ENCODE assay signal across 14 cellular contexts in genomic region chr15:65901836-65902235, GRCh38. TPM values are rescaled to one million over a fixed set of nuclear protein-coding genes. Genes with fewer than 3 reads are reported as not detected.
DNase-seq lines count a peak whose midpoint lies in the region; ATAC-seq and TF ChIP-seq lines count a peak whose summit lies in the region.
"Had no signal": no experiment of that assay in that cellular context is flagged by ENCODE, and none has a peak within 500 bp of the region (broad histone marks: within the 10 kb centered on the region; RNA-seq: fewer than 3 reads in every experiment).

No MANE protein-coding gene starts in this region.

- no peaks in the 10 kb centered on the region for H3K9me3 Mint-ChIP-seq in activated CD8-positive, alpha-beta T cell treated with anti-CD3 and anti-CD28 coated beads, Interleukin-2, amount 10 ng/mL, durations not matched to agents 7 days and 5 days (ENCODE audit: insufficient read depth)
- no peaks in the 10 kb centered on the region for H3K9me3 Mint-ChIP-seq in activated CD8-positive, alpha-beta T cell treated with anti-CD3 and anti-CD28 coated beads for 36 hours

- H3K9me3 ChIP-seq in OCI-LY7 (ENCODE audit: low read length): no peaks in the 10 kb centered on the region
- no peaks in the 10 kb centered on the region for H3K9me3 ChIP-seq in upper lobe of right lung
- H3K9me3 ChIP-seq: spleen had no signal

- H3K4me1 ChIP-seq in OCI-LY7 (ENCODE audit: insufficient read depth, low read length, poor library complexity, severe bottlenecking): peaks cover 31% of the 10 kb centered on the region
- peaks cover 15% of the 10 kb centered on the region for H3K4me1 ChIP-seq in foreskin keratinocyte
- peaks cover 10% of the 10 kb centered on the region for H3K4me1 ChIP-seq in upper lobe of right lung

- peak overlapping the region; percentile 50 for H3K4me2 ChIP-seq in OCI-LY7 (ENCODE audit: low read length)

- intact Hi-C loops in activated CD8-positive, alpha-beta T cell treated with anti-CD3 and anti-CD28 coated beads for 36 hours (cut with micrococcal nuclease): no loop called here
- intact Hi-C loops in OCI-LY7 (cut with micrococcal nuclease; ENCODE audit: unreplicated experiment): no loop called here
- intact Hi-C loops in upper lobe of right lung (cut with DNase I): no loop called here

- H3K27me3 Mint-ChIP-seq in activated CD8-positive, alpha-beta T cell treated with anti-CD3 and anti-CD28 coated beads, Interleukin-2, amount 10 ng/mL, durations not matched to agents 7 days and 5 days (ENCODE audit: low read depth): no peaks in the 10 kb centered on the region
- H3K27me3 Mint-ChIP-seq in activated CD8-positive, alpha-beta T cell treated with anti-CD3 and anti-CD28 coated beads for 36 hours: no peaks in the 10 kb centered on the region
- H3K27me3 Mint-ChIP-seq: CD4-positive, CD25-positive, alpha-beta regulatory T cell had no signal

- ATAC-seq in activated CD8-positive, alpha-beta T cell treated with anti-CD3 and anti-CD28 coated beads, Interleukin-2, amount 10 ng/mL, durations not matched to agents 7 days and 5 days: no peak
- no peak for ATAC-seq in activated CD8-positive, alpha-beta T cell treated with anti-CD3 and anti-CD28 coated beads for 36 hours
- ATAC-seq in foreskin keratinocyte: no peak
- ATAC-seq in upper lobe of right lung: no peak

- no peak for TF ChIP-seq CTCF in activated CD8-positive, alpha-beta T cell treated with anti-CD3 and anti-CD28 coated beads for 36 hours (IDR thresholded peaks at IDR 0.05)
- TF ChIP-seq CTCF in OCI-LY7 (conservative IDR thresholded peaks at IDR 0.05; ENCODE audit: low read length): no peak
- TF ChIP-seq CTCF in foreskin keratinocyte (conservative IDR thresholded peaks at IDR 0.05): no peak
- TF ChIP-seq CTCF in upper lobe of right lung (IDR thresholded peaks at IDR 0.05): no peak

- peaks cover 19% of the 10 kb centered on the region for H3K4me1 Mint-ChIP-seq in activated CD8-positive, alpha-beta T cell treated with anti-CD3 and anti-CD28 coated beads, Interleukin-2, amount 10 ng/mL, durations not matched to agents 7 days and 5 days (ENCODE audit: low read depth)
- H3K4me1 Mint-ChIP-seq in activated CD8-positive, alpha-beta T cell treated with anti-CD3 and anti-CD28 coated beads for 36 hours (ENCODE audit: low read depth): peaks cover 4% of the 10 kb centered on the region

- H3K27ac Mint-ChIP-seq in activated CD8-positive, alpha-beta T cell treated with anti-CD3 and anti-CD28 coated beads, Interleukin-2, amount 10 ng/mL, durations not matched to agents 7 days and 5 days: peak overlapping the region; percentile 32
- H3K27ac Mint-ChIP-seq in activated CD8-positive, alpha-beta T cell treated with anti-CD3 and anti-CD28 coated beads for 36 hours: no peak overlapping the region

- CTCF ChIA-PET in activated CD8-positive, alpha-beta T cell treated with anti-CD3 and anti-CD28 coated beads, Interleukin-2, amount 10 ng/mL, durations not matched to agents 7 days and 5 days (lab: Charles Lee): interaction anchor here (2.0 kb wide), 1 partner anchor 11 kb away, joined by 6 read pairs; no protein-coding TSS in a partner anchor
- CTCF ChIA-PET in activated CD8-positive, alpha-beta T cell treated with anti-CD3 and anti-CD28 coated beads for 36 hours (lab: Charles Lee): interaction anchor here (1.1 to 1.7 kb wide), 3 partner anchors 8 to 231 kb away, joined by 3 to 6 read pairs (median 3); no protein-coding TSS in a partner anchor
- CTCF ChIA-PET in OCI-LY7 (lab: Charles Lee; ENCODE audit: unreplicated experiment): no interaction called here

- H3K27ac ChIP-seq in OCI-LY7 (ENCODE audit: low read depth, low read length, poor library complexity, severe bottlenecking) (peak overlapping the region; percentile 29), foreskin keratinocyte (peak overlapping the region; percentile 7), upper lobe of right lung (peak overlapping the region; percentile 9), substantia nigra (ENCODE audit: low read depth, low read length, poor library complexity, severe bottlenecking) (no peak overlapping the region)

- H4K20me1 ChIP-seq in OCI-LY7 (ENCODE audit: insufficient read depth, low read length): no peaks in the 10 kb centered on the region

- POLR2A ChIA-PET in activated CD8-positive, alpha-beta T cell treated with anti-CD3 and anti-CD28 coated beads, Interleukin-2, amount 10 ng/mL, durations not matched to agents 7 days and 5 days (lab: Charles Lee): interaction anchor here (1.0 kb wide), 1 partner anchor 11 kb away, joined by 4 read pairs; no protein-coding TSS in a partner anchor
- POLR2A ChIA-PET in activated CD8-positive, alpha-beta T cell treated with anti-CD3 and anti-CD28 coated beads for 36 hours (lab: Charles Lee): interaction anchor here (0.8 to 1.4 kb wide), 3 partner anchors 9 to 393 kb away, joined by 3 read pairs; no protein-coding TSS in a partner anchor
- POLR2A ChIA-PET in OCI-LY7 (lab: Charles Lee): interaction anchor here (0.7 to 1.0 kb wide), 2 partner anchors 33 to 312 kb away, joined by 3 to 5 read pairs; partner anchors contain the start of gene RAB11A

- peaks cover 30% of the 10 kb centered on the region for H3K36me3 Mint-ChIP-seq in activated CD8-positive, alpha-beta T cell treated with anti-CD3 and anti-CD28 coated beads, Interleukin-2, amount 10 ng/mL, durations not matched to agents 7 days and 5 days (ENCODE audit: low read depth)
- peaks cover 12% of the 10 kb centered on the region for H3K36me3 Mint-ChIP-seq in activated CD8-positive, alpha-beta T cell treated with anti-CD3 and anti-CD28 coated beads for 36 hours (ENCODE audit: low read depth)

- H3K36me3 ChIP-seq in OCI-LY7 (ENCODE audit: insufficient read depth, low read length) (peaks cover 48% of the 10 kb centered on the region), upper lobe of right lung (peaks cover 75% of the 10 kb centered on the region)

- BruUV-seq in OCI-LY7 (replicated peaks; lab: Mats Ljungman, UMichigan): no TSS peak

- H3K4me3 Mint-ChIP-seq in activated CD8-positive, alpha-beta T cell treated with anti-CD3 and anti-CD28 coated beads, Interleukin-2, amount 10 ng/mL, durations not matched to agents 7 days and 5 days: no peak overlapping the region
- H3K4me3 Mint-ChIP-seq in activated CD8-positive, alpha-beta T cell treated with anti-CD3 and anti-CD28 coated beads for 36 hours: no peak overlapping the region
- H3K4me3 Mint-ChIP-seq: CD4-positive, CD25-positive, alpha-beta regulatory T cell had no signal

- DNase-seq in activated CD8-positive, alpha-beta T cell treated with anti-CD3 and anti-CD28 coated beads, Interleukin-2, amount 10 ng/mL, durations not matched to agents 7 days and 5 days: no peak
- no peak for DNase-seq in activated CD8-positive, alpha-beta T cell treated with anti-CD3 and anti-CD28 coated beads for 36 hours
- no peak for DNase-seq in OCI-LY7 (ENCODE audit: low spot score)
- no peak for DNase-seq in foreskin keratinocyte
- no peak for DNase-seq in upper lobe of right lung
- DNase-seq in cerebellar cortex (ENCODE audit: low spot score): no peak
- no peak for DNase-seq in substantia nigra (lab: John Stamatoyannopoulos, UW)
- no peak for DNase-seq in NCI-H2196 treated with DMSO at 0.1 percent for 48 hours (lab: John Stamatoyannopoulos, UW; ENCODE audit: unreplicated experiment)
- DNase-seq: activated CD4-positive, alpha-beta T cell treated with anti-CD3 and anti-CD28 coated beads for 4 hours; activated naive CD4-positive, alpha-beta T cell treated with Interleukin-2 at 50 U/mL for 16 hours; CD4-positive, CD25-positive, alpha-beta regulatory T cell; NCI-H1105 treated with DMSO at 0.1 percent for 48 hours; T-helper 9 cell had no signal

- H3K79me2 ChIP-seq in OCI-LY7 (ENCODE audit: insufficient read depth, low read depth, low read length): no peaks in the 10 kb centered on the region

- H3K9me2 ChIP-seq in OCI-LY7 (ENCODE audit: insufficient read depth, low read length): no peaks in the 10 kb centered on the region

- H3K27me3 ChIP-seq in foreskin keratinocyte (no peaks in the 10 kb centered on the region), upper lobe of right lung (no peaks in the 10 kb centered on the region)
- H3K27me3 ChIP-seq: spleen had no signal

- H3K4me3 ChIP-seq in OCI-LY7 (ENCODE audit: low read depth, low read length, poor library complexity, severe bottlenecking): no peak overlapping the region
- H3K4me3 ChIP-seq in upper lobe of right lung: no peak overlapping the region
- H3K4me3 ChIP-seq: spleen had no signal

- H2AFZ ChIP-seq in OCI-LY7 (ENCODE audit: low read length): no peak overlapping the region

RNA-seq across cellular contexts. Expression of gene RAB11A, which starts 32.5 kb away (rescaled TPM):
- 100 to 1,000 TPM; 163 to 168 TPM for total RNA-seq in activated CD8-positive, alpha-beta T cell treated with anti-CD3 and anti-CD28 coated beads, Interleukin-2, amount 10 ng/mL, durations not matched to agents 7 days and 5 days
- 100 to 1,000 TPM; 106 to 113 TPM for total RNA-seq in activated CD8-positive, alpha-beta T cell treated with anti-CD3 and anti-CD28 coated beads for 36 hours
- total RNA-seq in OCI-LY7 (2014; rRNA removed; shearing (Covaris generic)): 116 and 130 TPM in 2 replicates
- total RNA-seq in OCI-LY7 (2022) (196 and 197 TPM in 2 replicates), foreskin keratinocyte (226 and 228 TPM in 2 replicates), upper lobe of right lung (221 TPM)
- polyA plus RNA-seq in foreskin keratinocyte: 238 and 246 TPM in 2 replicates
